ENCODE assay signal across 8 cellular contexts in genomic region chr13:109787135-109787954, GRCh38. TPM values are rescaled to one million over a fixed set of nuclear protein-coding genes. Genes with fewer than 3 reads are reported as not detected.
DNase-seq lines count a peak whose midpoint lies in the region; ATAC-seq and TF ChIP-seq lines count a peak whose summit lies in the region.

No MANE protein-coding gene starts in this region.

- ATAC-seq in GM21447 (IDR thresholded peaks at IDR 0.05; ENCODE audit: unreplicated experiment) (peak; percentile 8), T-helper 17 cell (no peak), left lung (peak; percentile 3), GM21367 (IDR thresholded peaks at IDR 0.05; ENCODE audit: unreplicated experiment) (no peak)

- intact Hi-C loops in left lung (cut with DNase I) = loop anchor here in 1 of 2 donors (10.0 kb wide), 1 partner anchor 823 kb away; no protein-coding TSS in a partner anchor
- intact Hi-C loops in stomach (cut with DNase I; ENCODE audit: low total_unique reads) = no loop called here

- H3K36me3 Mint-ChIP-seq in CD8-positive, alpha-beta memory T cell = peaks cover 0 to 1% (median 0%) of the 10 kb centered on the region in 3 donors
- no peaks in the 10 kb centered on the region for H3K36me3 Mint-ChIP-seq in T-helper 17 cell (ENCODE audit: low read depth)

- peak overlapping the region in 3 of 8 donors; percentile 46 to 86 (median 68) for H3K27ac Mint-ChIP-seq in CD8-positive, alpha-beta memory T cell
- peak overlapping the region; percentile 24 for H3K27ac Mint-ChIP-seq in T-helper 17 cell

- H3K27me3 ChIP-seq in CD8-positive, alpha-beta memory T cell (ENCODE audit: insufficient read depth, low read length, poor library complexity, severe bottlenecking) = no peaks in the 10 kb centered on the region
- H3K27me3 ChIP-seq in left lung (peaks cover 0 to 15% of the 10 kb centered on the region in 2 donors), stomach (peaks cover 0 to 12% (median 10%) of the 10 kb centered on the region in 3 donors)

- WGBS in stomach, 5 donors = 0 to 3% (median 1%) methylated on average over 25 to 85 of the region's 86 CpGs

- TF ChIP-seq POLR2A in stomach (IDR thresholded peaks at IDR 0.05) = no peak

- TF ChIP-seq CTCF in left lung (IDR thresholded peaks at IDR 0.05) (no peak), stomach (IDR thresholded peaks at IDR 0.05) (no peak)

- no peaks in the 10 kb centered on the region for H3K9me3 Mint-ChIP-seq in CD8-positive, alpha-beta memory T cell

- no peaks in the 10 kb centered on the region for H3K9me3 ChIP-seq in CD8-positive, alpha-beta memory T cell (ENCODE audit: low read length)
- no peaks in the 10 kb centered on the region for H3K9me3 ChIP-seq in T-helper 17 cell (ENCODE audit: control insufficient read depth, low read length, poor library complexity, severe bottlenecking)
- no peaks in the 10 kb centered on the region for H3K9me3 ChIP-seq in left lung
- H3K9me3 ChIP-seq in stomach = no peaks in the 10 kb centered on the region

- no peaks in the 10 kb centered on the region for H3K36me3 ChIP-seq in CD8-positive, alpha-beta memory T cell (ENCODE audit: insufficient read depth, low read length)
- H3K36me3 ChIP-seq in left lung (peaks cover 0 to 21% of the 10 kb centered on the region in 2 donors), stomach (peaks cover 16 to 21% (median 20%) of the 10 kb centered on the region in 4 donors)

- CTCF ChIA-PET in CD8-positive, alpha-beta memory T cell (lab: Charles Lee) = no interaction called here

- H3K4me3 Mint-ChIP-seq in CD8-positive, alpha-beta memory T cell = peak overlapping the region; percentile 64 to 87 (median 83)
- peak overlapping the region; percentile 88 for H3K4me3 Mint-ChIP-seq in T-helper 17 cell

- TF ChIP-seq EP300 in stomach (IDR thresholded peaks at IDR 0.05) = no peak

- peaks cover 6 to 15% of the 10 kb centered on the region in 2 donors for H3K27me3 Mint-ChIP-seq in CD8-positive, alpha-beta memory T cell
- H3K27me3 Mint-ChIP-seq in T-helper 17 cell = peaks cover 9% of the 10 kb centered on the region

- no peak overlapping the region for H3K27ac ChIP-seq in CD8-positive, alpha-beta memory T cell (ENCODE audit: low read depth, low read length)
- peak overlapping the region; percentile 81 for H3K27ac ChIP-seq in cingulate gyrus (ENCODE audit: low read depth, low read length)
- H3K27ac ChIP-seq in left lung = peak overlapping the region; percentile 78 to 89
- peak overlapping the region; percentile 87 to 97 (median 95) for H3K27ac ChIP-seq in stomach

- no peak overlapping the region for H3K4me3 ChIP-seq in CD8-positive, alpha-beta memory T cell (ENCODE audit: low read length)
- peak overlapping the region; percentile 65 to 80 for H3K4me3 ChIP-seq in left lung
- H3K4me3 ChIP-seq in stomach = peak overlapping the region; percentile 61 to 84 (median 82)

- peak in 4 of 5 donors; percentile 18 to 57 (median 44) for DNase-seq in CD8-positive, alpha-beta memory T cell
- DNase-seq in M059J (ENCODE audit: low read depth) (peak; percentile 55), T-helper 17 cell (peak in 2 of 3 donors; percentile 25 to 29), left lung (peak; percentile 41 to 84), stomach (peak; percentile 47)

- POLR2A ChIA-PET in CD8-positive, alpha-beta memory T cell (lab: Charles Lee) = no interaction called here

- H3K4me1 Mint-ChIP-seq in CD8-positive, alpha-beta memory T cell = peaks cover 6 to 15% (median 7%) of the 10 kb centered on the region in 3 donors
- peaks cover 20% of the 10 kb centered on the region for H3K4me1 Mint-ChIP-seq in T-helper 17 cell

- no peaks in the 10 kb centered on the region for H3K4me1 ChIP-seq in CD8-positive, alpha-beta memory T cell (ENCODE audit: insufficient read depth, low read length)
- peaks cover 0 to 64% of the 10 kb centered on the region in 2 donors for H3K4me1 ChIP-seq in left lung
- H3K4me1 ChIP-seq in stomach = peaks cover 23 to 49% (median 35%) of the 10 kb centered on the region in 4 donors

RNA-seq across cellular contexts. Expression of gene IRS2, which starts 1.0 kb away (rescaled TPM):
- total RNA-seq in CD8-positive, alpha-beta memory T cell = 1 to 10 TPM; 1.7 to 2.1 TPM
- 2.3 TPM for polyA plus RNA-seq in CD8-positive, alpha-beta memory T cell
- total RNA-seq in M059J (2014; rRNA removed; shearing (Covaris generic)) = 0.42 and 0.54 TPM in 2 replicates
- total RNA-seq in T-helper 17 cell (100 to 1,000 TPM in 1 of 2 donors, 10 to 100 TPM in 1; 90.1 to 101 TPM), left lung (10 to 100 TPM in 1 of 2 donors, 1 to 10 TPM in 1; 9.4 to 15.8 TPM), stomach (10 to 100 TPM; 10.7 to 24.1 (median 18.7) TPM)
- polyA plus RNA-seq in stomach = 1 to 10 TPM; 2.7 to 3.7 (median 3.5) TPM

Comparison
In these comparisons a context has a peak if more than half of its experiments do, and no peak if none do; other contexts are left out.
1. ATAC-seq: peak in GM21447 (single experiment) and left lung (single experiment); none in T-helper 17 cell (single experiment) and GM21367 (single experiment).
2. Peak in every context shown above with its lines, with median percentiles within 50 percentile points of each other: DNase-seq.